14 cellular contexts compared by ENCODE assay signal in genomic region chr1:11571906-11572616, GRCh38.
A peak's percentile ranks its signal among the peaks of the same experiment; 100 is the strongest.
DNase-seq lines count a peak whose midpoint lies in the region; ATAC-seq, FAIRE-seq and TF ChIP-seq lines count a peak whose summit lies in the region.
"Had no signal": no experiment of that assay in that cellular context is flagged by ENCODE, and none has a peak within 500 bp of the region (broad histone marks: within the 10 kb centered on the region; RNA-seq: fewer than 3 reads in every experiment).

No MANE protein-coding gene starts in this region.

- no peaks in the 10 kb centered on the region for H3K9me2 ChIP-seq in MM.1S (replicated peaks; ENCODE audit: insufficient read depth, low read length)

- POLR2A ChIA-PET in K562 (lab: Yijun Ruan, JAX) = interaction anchor here (0.5 to 1.2 kb wide), 9 partner anchors 8 to 431 kb away, joined by 3 to 4 read pairs (median 3); no protein-coding TSS in a partner anchor
- POLR2A ChIA-PET in CD8-positive, alpha-beta memory T cell (lab: Charles Lee) = no interaction called here

- FAIRE-seq in K562 (lab: Jason Lieb, UNC) = peak; percentile 75

- no peaks in the 10 kb centered on the region for H3K9me1 ChIP-seq in K562 (ENCODE audit: control insufficient read depth, insufficient read depth, low read length)

- no peaks in the 10 kb centered on the region for H3K79me2 ChIP-seq in MM.1S (ENCODE audit: low read length)
- no peaks in the 10 kb centered on the region for H3K79me2 ChIP-seq in K562 (ENCODE audit: control insufficient read depth, insufficient read depth, low read length)

- H3K36me3 Mint-ChIP-seq in activated naive CD4-positive, alpha-beta T cell treated with anti-CD3 and anti-CD28 coated beads, Interleukin-2, amount 10 ng/mL, durations not matched to agents 7 days and 5 days = no peaks in the 10 kb centered on the region
- no peaks in the 10 kb centered on the region for H3K36me3 Mint-ChIP-seq in progenitor cell of endocrine pancreas (ENCODE audit: insufficient read depth)
- H3K36me3 Mint-ChIP-seq in CD8-positive, alpha-beta memory T cell = no peaks in the 10 kb centered on the region

- H3K27ac ChIP-seq in MM.1S (ENCODE audit: low read length) (no peak overlapping the region), K562 (ENCODE audit: extremely low read depth, low read depth, low read length) (no peak overlapping the region)
- no peak overlapping the region for H3K27ac ChIP-seq in CD8-positive, alpha-beta memory T cell (ENCODE audit: low read depth, low read length)
- H3K27ac ChIP-seq: BLaER1, cardiac muscle cell, gastroesophageal sphincter, SK-N-MC, testis had no signal

- in situ Hi-C loops in K562 (cut with MboI) = no loop called here

- H3K9me3 Mint-ChIP-seq in activated naive CD4-positive, alpha-beta T cell treated with anti-CD3 and anti-CD28 coated beads, Interleukin-2, amount 10 ng/mL, durations not matched to agents 7 days and 5 days = no peaks in the 10 kb centered on the region
- H3K9me3 Mint-ChIP-seq in progenitor cell of endocrine pancreas (ENCODE audit: low read depth) = no peaks in the 10 kb centered on the region
- H3K9me3 Mint-ChIP-seq in CD8-positive, alpha-beta memory T cell = no peaks in the 10 kb centered on the region

- TF ChIP-seq EP300 in K562 (IDR thresholded peaks at IDR 0.05; ENCODE audit: low read length) = no peak

- no peak overlapping the region for H3K4me3 Mint-ChIP-seq in activated naive CD4-positive, alpha-beta T cell treated with anti-CD3 and anti-CD28 coated beads, Interleukin-2, amount 10 ng/mL, durations not matched to agents 7 days and 5 days
- H3K4me3 Mint-ChIP-seq in progenitor cell of endocrine pancreas (ENCODE audit: low read depth) = no peak overlapping the region
- no peak overlapping the region for H3K4me3 Mint-ChIP-seq in CD8-positive, alpha-beta memory T cell

- no peaks in the 10 kb centered on the region for H3K36me3 ChIP-seq in MM.1S (replicated peaks; ENCODE audit: insufficient read depth, low read length)
- H3K36me3 ChIP-seq in K562 (ENCODE audit: control insufficient read depth, insufficient read depth, low read length) = no peaks in the 10 kb centered on the region
- H3K36me3 ChIP-seq in CD8-positive, alpha-beta memory T cell (ENCODE audit: insufficient read depth, low read length) = no peaks in the 10 kb centered on the region
- H3K36me3 ChIP-seq: BLaER1, cardiac muscle cell, gastroesophageal sphincter had no signal

- H2AFZ ChIP-seq in MM.1S (ENCODE audit: low read length) (no peak overlapping the region), K562 (ENCODE audit: low read depth, low read length) (no peak overlapping the region)

- peak; percentile 61 for DNase-seq in activated naive CD4-positive, alpha-beta T cell treated with anti-CD3 and anti-CD28 coated beads, Interleukin-2, amount 10 ng/mL, durations not matched to agents 7 days and 5 days
- DNase-seq in activated naive CD4-positive, alpha-beta T cell (lab: John Stamatoyannopoulos, UW) = no peak
- DNase-seq in MM.1S (peak; percentile 57), K562 (ENCODE audit: extremely low read depth in 1 of 4, low spot score in 3 of 4) (peak; percentile 32 to 60 (median 50)), progenitor cell of endocrine pancreas (ENCODE audit: low spot score, unreplicated experiment) (no peak)
- no peak for DNase-seq in CD8-positive, alpha-beta memory T cell
- DNase-seq: NCI-H1436, testis had no signal

- no peak overlapping the region for H3K27ac Mint-ChIP-seq in activated naive CD4-positive, alpha-beta T cell treated with anti-CD3 and anti-CD28 coated beads, Interleukin-2, amount 10 ng/mL, durations not matched to agents 7 days and 5 days
- no peak overlapping the region for H3K27ac Mint-ChIP-seq in progenitor cell of endocrine pancreas
- H3K27ac Mint-ChIP-seq in CD8-positive, alpha-beta memory T cell = no peak overlapping the region

- H3K4me3 ChIP-seq in MM.1S (ENCODE audit: low read length) (no peak overlapping the region), K562 (no peak overlapping the region)
- no peak overlapping the region for H3K4me3 ChIP-seq in CD8-positive, alpha-beta memory T cell (ENCODE audit: low read length)
- H3K4me3 ChIP-seq: BLaER1, cardiac muscle cell, gastroesophageal sphincter, SK-N-MC, testis had no signal

- no TSS peak for BruUV-seq in K562 (replicated peaks; lab: Mats Ljungman, UMichigan)

- peak in 1 of 2 experiments; percentile 47; a peak in 2 of 4 replicates for TF ChIP-seq RAD21 in K562 (CRISPR knock-in tag; conservative IDR thresholded peaks at IDR 0.05 in 1 of 2, IDR thresholded peaks at IDR 0.05 in 1 of 2)

- H3F3A ChIP-seq in MM.1S (ENCODE audit: insufficient read depth, low read length) = peaks cover 31% of the 10 kb centered on the region

- H3K4me2 ChIP-seq in MM.1S (ENCODE audit: low read depth, low read length) (peak overlapping the region; percentile 33; the same call in 1 of the 2 replicates), K562 (ENCODE audit: insufficient read depth, low read length) (no peak overlapping the region)

- intact Hi-C loops in K562 (cut with micrococcal nuclease) = no loop called here

- H4K20me1 ChIP-seq in MM.1S (ENCODE audit: insufficient read depth, low read length) (no peaks in the 10 kb centered on the region), K562 (replicated peaks; ENCODE audit: control insufficient read depth, insufficient read depth, low read length) (peaks cover 7% of the 10 kb centered on the region)
- H4K20me1 ChIP-seq: BLaER1 had no signal

- H3K27me3 ChIP-seq in MM.1S (replicated peaks; ENCODE audit: insufficient read depth, low read length) = peaks cover 5% of the 10 kb centered on the region; the same call in 1 of the 2 replicates
- peaks cover 36 to 84% of the 10 kb centered on the region in 2 experiments for H3K27me3 ChIP-seq in K562 (ENCODE audit: control insufficient read depth in 2 of 2, insufficient read depth in 2 of 2, low read length in 2 of 2)
- H3K27me3 ChIP-seq in CD8-positive, alpha-beta memory T cell (ENCODE audit: insufficient read depth, low read length, poor library complexity, severe bottlenecking) = peaks cover 8% of the 10 kb centered on the region
- H3K27me3 ChIP-seq: BLaER1, cardiac muscle cell, testis had no signal

- H3K9me3 ChIP-seq in MM.1S (replicated peaks; ENCODE audit: insufficient read depth, low read length) (no peaks in the 10 kb centered on the region), K562 (replicated peaks; ENCODE audit: control insufficient read depth, insufficient read depth, low read depth, low read length) (no peaks in the 10 kb centered on the region)
- no peaks in the 10 kb centered on the region for H3K9me3 ChIP-seq in CD8-positive, alpha-beta memory T cell (ENCODE audit: low read length)
- H3K9me3 ChIP-seq: BLaER1, gastroesophageal sphincter, testis had no signal

- H3K9ac ChIP-seq in MM.1S (ENCODE audit: low read length) (no peak overlapping the region), K562 (ENCODE audit: insufficient read depth in 1 of 2, low read depth in 2 of 2, low read length in 2 of 2) (no peak overlapping the region)
- H3K9ac ChIP-seq: BLaER1 had no signal

- H3K4me1 ChIP-seq in MM.1S (ENCODE audit: low read length) (peaks cover 54% of the 10 kb centered on the region), K562 (replicated peaks in 1 of 2; ENCODE audit: control insufficient read depth in 2 of 2, insufficient read depth in 2 of 2, low read length in 2 of 2) (peaks cover 0 to 6% of the 10 kb centered on the region in 2 experiments; a peak in 1 of 5 replicates)
- no peaks in the 10 kb centered on the region for H3K4me1 ChIP-seq in CD8-positive, alpha-beta memory T cell (ENCODE audit: insufficient read depth, low read length)
- H3K4me1 ChIP-seq: gastroesophageal sphincter, testis had no signal

- ATAC-seq in K562 (peak; percentile 86), GM19328 (IDR thresholded peaks at IDR 0.05; ENCODE audit: unreplicated experiment) (no peak), HG03378 (IDR thresholded peaks at IDR 0.05; ENCODE audit: unreplicated experiment) (no peak)
- ATAC-seq: gastroesophageal sphincter had no signal

- peaks cover 31% of the 10 kb centered on the region for H3K27me3 Mint-ChIP-seq in activated naive CD4-positive, alpha-beta T cell treated with anti-CD3 and anti-CD28 coated beads, Interleukin-2, amount 10 ng/mL, durations not matched to agents 7 days and 5 days
- H3K27me3 Mint-ChIP-seq in progenitor cell of endocrine pancreas = peaks cover 2% of the 10 kb centered on the region
- peaks cover 2 to 39% of the 10 kb centered on the region in 2 donors for H3K27me3 Mint-ChIP-seq in CD8-positive, alpha-beta memory T cell

- no peak for TF ChIP-seq POLR2A in K562 (conservative IDR thresholded peaks at IDR 0.05)

- CTCF ChIA-PET in activated naive CD4-positive, alpha-beta T cell treated with anti-CD3 and anti-CD28 coated beads, Interleukin-2, amount 10 ng/mL, durations not matched to agents 7 days and 5 days (lab: Charles Lee) = interaction anchor here (0.5 to 1.8 kb wide), 7 partner anchors 9 to 534 kb away, joined by 3 to 4 read pairs (median 3); no protein-coding TSS in a partner anchor
- CTCF ChIA-PET in K562 (lab: Yijun Ruan, JAX; ENCODE audit: low intra/inter-chr PET ratio) = no interaction called here
- CTCF ChIA-PET in CD8-positive, alpha-beta memory T cell (lab: Charles Lee) = no interaction called here

- WGBS in K562 (ENCODE audit: insufficient coverage, low coverage, missing lambda C conversion rate) = under 1% methylated on average over 9 of the region's 9 CpGs

- TF ChIP-seq CTCF in MM.1S (IDR thresholded peaks at IDR 0.05; ENCODE audit: low read length) = peak; percentile 46
- peak; percentile 66 to 70 (median 68) for TF ChIP-seq CTCF in K562 (IDR thresholded peaks at IDR 0.05 in 2 of 3, conservative IDR thresholded peaks at IDR 0.05 in 1 of 3; ENCODE audit: insufficient read depth in 2 of 3, low read depth in 1 of 3, low read length in 3 of 3)
- TF ChIP-seq CTCF in progenitor cell of endocrine pancreas (IDR thresholded peaks at IDR 0.05; ENCODE audit: unreplicated experiment) = peak; percentile 38

- H3K4me1 Mint-ChIP-seq in activated naive CD4-positive, alpha-beta T cell treated with anti-CD3 and anti-CD28 coated beads, Interleukin-2, amount 10 ng/mL, durations not matched to agents 7 days and 5 days = no peaks in the 10 kb centered on the region
- no peaks in the 10 kb centered on the region for H3K4me1 Mint-ChIP-seq in progenitor cell of endocrine pancreas (ENCODE audit: low read depth)
- no peaks in the 10 kb centered on the region for H3K4me1 Mint-ChIP-seq in CD8-positive, alpha-beta memory T cell

TF ChIP-seq in K562, 482 proteins besides CTCF, POLR2A, EP300 and RAD21 (continues in another document):
- TF ChIP-seq THRAP3 (IDR thresholded peaks at IDR 0.05; ENCODE audit: borderline replicate concordance) = no peak
- 0 out of 2 replicates have a peak, but pooled peaks have one; percentile 14 for TF ChIP-seq RB1 (IDR thresholded peaks at IDR 0.05; ENCODE audit: low read depth)
- no peak for TF ChIP-seq ATF7 (IDR thresholded peaks at IDR 0.05)
- TF ChIP-seq NCOA6 (IDR thresholded peaks at IDR 0.05) = no peak
- no peak for TF ChIP-seq BCL6 (CRISPR knock-in tag; IDR thresholded peaks at IDR 0.05)

Comparison
In these comparisons a context has a peak if more than half of its experiments do, and no peak if none do; other contexts are left out.
1. DNase-seq: peak in activated naive CD4-positive, alpha-beta T cell treated with anti-CD3 and anti-CD28 coated beads, Interleukin-2, amount 10 ng/mL, durations not matched to agents 7 days and 5 days (single experiment), MM.1S (single experiment) and K562 (4 of 4); none in activated naive CD4-positive, alpha-beta T cell (0 of 4), progenitor cell of endocrine pancreas (single experiment) and CD8-positive, alpha-beta memory T cell (0 of 5).
2. Peak in every context shown above with its lines, with median percentiles within 50 percentile points of each other: CTCF ChIP-seq.